In genomic region chrX:130083107-130083490, GRCh38 we compare ENCODE assay signal across 10 cellular contexts. TPM values are rescaled to one million over a fixed set of nuclear protein-coding genes. Genes with fewer than 3 reads are reported as not detected.
DNase-seq lines count a peak whose midpoint lies in the region; ATAC-seq, FAIRE-seq and TF ChIP-seq lines count a peak whose summit lies in the region.
"Had no signal": no experiment of that assay in that cellular context is flagged by ENCODE, and none has a peak within 500 bp of the region (broad histone marks: within the 10 kb centered on the region; RNA-seq: fewer than 3 reads in every experiment).

No MANE protein-coding gene starts in this region.

- WGBS in GM23248 (ENCODE audit: low coverage in 1 of 2, low lambda C conversion rate in 2 of 2, missing lambda C conversion rate in 2 of 2), 2 experiments = 63 to 80% methylated on average over 1 to 7 of the region's 7 CpGs

- in situ Hi-C loops in GM23248 (cut with MboI) = no loop called here

- H3K9me3 Mint-ChIP-seq in CD4-positive, alpha-beta T cell = no peaks in the 10 kb centered on the region
- H3K9me3 Mint-ChIP-seq in activated naive CD8-positive, alpha-beta T cell (ENCODE audit: low read depth) = no peaks in the 10 kb centered on the region
- H3K9me3 Mint-ChIP-seq in natural killer cell = no peaks in the 10 kb centered on the region

- DNase-seq in CD4-positive, alpha-beta T cell = no peak
- DNase-seq in GM23248 = no peak
- no peak for DNase-seq in natural killer cell
- no peak for DNase-seq in mucosa of gallbladder (ENCODE audit: low spot score)
- no peak for DNase-seq in GM12891 (ENCODE audit: insufficient read length, low spot score)
- DNase-seq: COR-L47, NCI-H2081 treated with DMSO at 0.1 percent for 48 hours had no signal

- CTCF ChIA-PET in CD4-positive, alpha-beta T cell (lab: Charles Lee) = interaction anchor here (5.6 kb wide), 1 partner anchor 36 kb away, joined by 76 read pairs; no protein-coding TSS in a partner anchor

- peaks cover 8% of the 10 kb centered on the region for H3K36me3 Mint-ChIP-seq in CD4-positive, alpha-beta T cell (ENCODE audit: low read depth)
- H3K36me3 Mint-ChIP-seq in activated naive CD8-positive, alpha-beta T cell = no peaks in the 10 kb centered on the region
- no peaks in the 10 kb centered on the region for H3K36me3 Mint-ChIP-seq in natural killer cell

- H3K9ac ChIP-seq in GM23248 = peak overlapping the region; percentile 64; the same call in 1 of the 2 replicates

- H2AFZ ChIP-seq in GM23248 = no peak overlapping the region

- no peaks in the 10 kb centered on the region for H3F3A ChIP-seq in GM23248 (ENCODE audit: insufficient read depth)

- POLR2A ChIA-PET in CD4-positive, alpha-beta T cell (lab: Charles Lee) = interaction anchor here (2.6 kb wide), 1 partner anchor 27 kb away, joined by 15 read pairs; the partner anchor contains the start of gene ELF4

- intact Hi-C loops in CD4-positive, alpha-beta T cell (cut with DNase I, micrococcal nuclease) = loop anchor here in 1 of 2 experiments (2.0 kb wide), 1 partner anchor 26 kb away; no protein-coding TSS in a partner anchor
- intact Hi-C loops in natural killer cell (cut with micrococcal nuclease) = loop anchor here (5.0 kb wide), 1 partner anchor 89 kb away; the partner anchor contains the start of gene RAB33A

- no peak for FAIRE-seq in GM12891 (lab: Jason Lieb, UNC)

- no peak overlapping the region for H3K27ac ChIP-seq in CD4-positive, alpha-beta T cell (ENCODE audit: low read depth, low read length)
- peak overlapping the region; percentile 68; the same call in 1 of the 2 replicates for H3K27ac ChIP-seq in GM23248

- no peak for TF ChIP-seq CTCF in CD4-positive, alpha-beta T cell (IDR thresholded peaks at IDR 0.05)
- no peak for TF ChIP-seq CTCF in natural killer cell (IDR thresholded peaks at IDR 0.05)

- peaks cover 56% of the 10 kb centered on the region for H3K4me1 Mint-ChIP-seq in CD4-positive, alpha-beta T cell (ENCODE audit: low read depth)
- peaks cover 62% of the 10 kb centered on the region for H3K4me1 Mint-ChIP-seq in activated naive CD8-positive, alpha-beta T cell (ENCODE audit: low read depth)
- peaks cover 66 to 67% of the 10 kb centered on the region in 2 donors for H3K4me1 Mint-ChIP-seq in natural killer cell

- H3K9me2 ChIP-seq in GM23248 (ENCODE audit: insufficient read depth) = no peaks in the 10 kb centered on the region

- H3K4me2 ChIP-seq in GM23248 (ENCODE audit: unreplicated experiment) = no peak overlapping the region

- peak overlapping the region; percentile 93 for H3K27ac Mint-ChIP-seq in CD4-positive, alpha-beta T cell
- peak overlapping the region; percentile 91 for H3K27ac Mint-ChIP-seq in activated naive CD8-positive, alpha-beta T cell
- peak overlapping the region; percentile 84 to 88 for H3K27ac Mint-ChIP-seq in natural killer cell

- peaks cover 21% of the 10 kb centered on the region for H3K4me1 ChIP-seq in GM23248 (ENCODE audit: insufficient read depth)

- no peaks in the 10 kb centered on the region for H3K27me3 Mint-ChIP-seq in CD4-positive, alpha-beta T cell
- no peaks in the 10 kb centered on the region for H3K27me3 Mint-ChIP-seq in activated naive CD8-positive, alpha-beta T cell
- no peaks in the 10 kb centered on the region for H3K27me3 Mint-ChIP-seq in natural killer cell (ENCODE audit: low read depth in 2 of 2)

- no peak for ATAC-seq in CD4-positive, alpha-beta T cell (ENCODE audit: poor library complexity)
- ATAC-seq in natural killer cell (no peak), HG03108 (IDR thresholded peaks at IDR 0.05; ENCODE audit: unreplicated experiment) (no peak), GM19351 (IDR thresholded peaks at IDR 0.05; ENCODE audit: unreplicated experiment) (no peak)

- no peaks in the 10 kb centered on the region for H3K36me3 ChIP-seq in GM23248 (ENCODE audit: low read depth)

- peaks cover 56% of the 10 kb centered on the region for H3K79me2 ChIP-seq in GM23248 (ENCODE audit: insufficient read depth)

- H3K27me3 ChIP-seq in CD4-positive, alpha-beta T cell (ENCODE audit: control insufficient read depth, insufficient read depth, low read length) = no peaks in the 10 kb centered on the region
- H3K27me3 ChIP-seq in GM23248 (replicated peaks; ENCODE audit: insufficient read depth) = no peaks in the 10 kb centered on the region

- no peak for TF ChIP-seq POLR2A in GM12891 (IDR thresholded peaks at IDR 0.05; ENCODE audit: low read depth, low read length)

- H3K9me3 ChIP-seq in CD4-positive, alpha-beta T cell (ENCODE audit: control insufficient read depth, low read length) = no peaks in the 10 kb centered on the region
- H3K9me3 ChIP-seq in GM23248 (ENCODE audit: low read depth) = no peaks in the 10 kb centered on the region

- H3K4me3 ChIP-seq in GM23248 = no peak overlapping the region

- H4K20me1 ChIP-seq in GM23248 (ENCODE audit: insufficient read depth) = no peaks in the 10 kb centered on the region

- peak overlapping the region; percentile 92 for H3K4me3 Mint-ChIP-seq in CD4-positive, alpha-beta T cell
- H3K4me3 Mint-ChIP-seq in activated naive CD8-positive, alpha-beta T cell = no peak overlapping the region
- H3K4me3 Mint-ChIP-seq in natural killer cell = peak overlapping the region; percentile 88

TF ChIP-seq in GM12891, 5 proteins besides CTCF, POLR2A, EP300 and RAD21:
- TF ChIP-seq TAF1 (IDR thresholded peaks at IDR 0.05; ENCODE audit: low read depth, low read length) = no peak
- no peak for TF ChIP-seq POLR2AphosphoS5 (IDR thresholded peaks at IDR 0.05; ENCODE audit: low read depth, low read length)
- TF ChIP-seq PAX5 (IDR thresholded peaks at IDR 0.05; ENCODE audit: insufficient read depth, low read length, severe bottlenecking) = no peak
- no peak for TF ChIP-seq POU2F2 (IDR thresholded peaks at IDR 0.05; ENCODE audit: low read depth, low read length)
- TF ChIP-seq SPI1 (IDR thresholded peaks at IDR 0.05; ENCODE audit: low read depth, low read length) = no peak

RNA-seq across cellular contexts. Expression of gene ELF4, which starts 27.2 kb away (rescaled TPM):
- total RNA-seq in CD4-positive, alpha-beta T cell = 10 to 100 TPM; 17.3 to 17.4 TPM
- total RNA-seq in GM23248 (2014; rRNA removed; shearing (Covaris generic)) = 16.5 and 19.2 TPM in 2 replicates
- 9.4 TPM in 2 replicates for polyA plus RNA-seq in GM23248 (2016; fragmentation: Nextera tagmentation; extraction: Ambion mirVana)
- 100 to 1,000 TPM in 1 of 3 donors, 10 to 100 TPM in 2; 83.3 to 105 (median 98.7) TPM for total RNA-seq in natural killer cell
- 12.5 TPM for total RNA-seq in mucosa of gallbladder
- 17.1 TPM for polyA plus RNA-seq in GM12891 (2012; ENCODE audit: low read depth, missing spikeins)
